ENCODE assay signal across 29 cellular contexts in genomic region chr4:145885666-145886065, GRCh38.
"Had no signal": no experiment of that assay in that cellular context is flagged by ENCODE, and none has a peak within 500 bp of the region (broad histone marks: within the 10 kb centered on the region; RNA-seq: fewer than 3 reads in every experiment).

No MANE protein-coding gene starts in this region.

- H3K4me3 ChIP-seq: breast epithelium, left ventricle myocardium inferior, lung, mucosa of descending colon, pancreas, prostate gland, right atrium auricular region, testis had no signal

- H3K27ac Mint-ChIP-seq: activated CD4-positive, alpha-beta memory T cell treated with anti-CD3 and anti-CD28 coated beads for 36 hours; activated CD4-positive, alpha-beta T cell treated with anti-CD3 and anti-CD28 coated beads, Interleukin-2, amount 10 ng/mL, durations not matched to agents 24 days and 14 days; activated naive CD4-positive, alpha-beta T cell treated with anti-CD3 and anti-CD28 coated beads, Interleukin-2, amount 50 U/mL, for 24 hours; activated naive CD8-positive, alpha-beta T cell treated with anti-CD3 and anti-CD28 coated beads, Interleukin-2, amount 50 U/mL, for 24 hours; activated T-cell treated with anti-CD3 and anti-CD28 coated beads, Interleukin-2, amount 50 U/mL, for 24 hours; dendritic cell treated with granulocyte-macrophage colony-stimulating factor and Interleukin-4, amounts not matched to agents 40 ng/mL and 50 ng/mL, for 4 days; T-helper 1 cell treated with Interleukin-12 subunit alpha and Interleukin-12 subunit beta and Interleukin-4 antibody, amounts not matched to agents 30 μg/mL and 1 μg/mL, for 36 hours; type B pancreatic cell had no signal

- H3K36me3 ChIP-seq: breast epithelium, left ventricle myocardium inferior, pancreas, prostate gland, right atrium auricular region had no signal

- H3K4me1 ChIP-seq: breast epithelium, testis had no signal

- H3K9me3 Mint-ChIP-seq: activated CD4-positive, alpha-beta memory T cell treated with anti-CD3 and anti-CD28 coated beads for 36 hours; activated CD4-positive, alpha-beta T cell treated with anti-CD3 and anti-CD28 coated beads, Interleukin-2, amount 10 ng/mL, durations not matched to agents 24 days and 14 days; activated naive CD4-positive, alpha-beta T cell treated with anti-CD3 and anti-CD28 coated beads, Interleukin-2, amount 50 U/mL, for 24 hours; activated naive CD8-positive, alpha-beta T cell treated with anti-CD3 and anti-CD28 coated beads, Interleukin-2, amount 50 U/mL, for 24 hours; activated T-cell treated with anti-CD3 and anti-CD28 coated beads, Interleukin-2, amount 50 U/mL, for 24 hours; dendritic cell treated with granulocyte-macrophage colony-stimulating factor and Interleukin-4, amounts not matched to agents 40 ng/mL and 50 ng/mL, for 4 days; T-helper 1 cell treated with Interleukin-12 subunit alpha and Interleukin-12 subunit beta and Interleukin-4 antibody, amounts not matched to agents 30 μg/mL and 1 μg/mL, for 36 hours; type B pancreatic cell had no signal

- H3K27me3 Mint-ChIP-seq: activated CD4-positive, alpha-beta memory T cell treated with anti-CD3 and anti-CD28 coated beads for 36 hours; activated CD4-positive, alpha-beta T cell treated with anti-CD3 and anti-CD28 coated beads, Interleukin-2, amount 10 ng/mL, durations not matched to agents 24 days and 14 days; activated naive CD4-positive, alpha-beta T cell treated with anti-CD3 and anti-CD28 coated beads, Interleukin-2, amount 50 U/mL, for 24 hours; activated naive CD8-positive, alpha-beta T cell treated with anti-CD3 and anti-CD28 coated beads, Interleukin-2, amount 50 U/mL, for 24 hours; activated T-cell treated with anti-CD3 and anti-CD28 coated beads, Interleukin-2, amount 50 U/mL, for 24 hours; dendritic cell treated with granulocyte-macrophage colony-stimulating factor and Interleukin-4, amounts not matched to agents 40 ng/mL and 50 ng/mL, for 4 days; type B pancreatic cell had no signal

- H3K4me3 Mint-ChIP-seq: activated CD4-positive, alpha-beta memory T cell treated with anti-CD3 and anti-CD28 coated beads for 36 hours; activated CD4-positive, alpha-beta T cell treated with anti-CD3 and anti-CD28 coated beads, Interleukin-2, amount 10 ng/mL, durations not matched to agents 24 days and 14 days; activated naive CD4-positive, alpha-beta T cell treated with anti-CD3 and anti-CD28 coated beads, Interleukin-2, amount 50 U/mL, for 24 hours; activated naive CD8-positive, alpha-beta T cell treated with anti-CD3 and anti-CD28 coated beads, Interleukin-2, amount 50 U/mL, for 24 hours; activated T-cell treated with anti-CD3 and anti-CD28 coated beads, Interleukin-2, amount 50 U/mL, for 24 hours; dendritic cell treated with granulocyte-macrophage colony-stimulating factor and Interleukin-4, amounts not matched to agents 40 ng/mL and 50 ng/mL, for 4 days; T-helper 1 cell treated with Interleukin-12 subunit alpha and Interleukin-12 subunit beta and Interleukin-4 antibody, amounts not matched to agents 30 μg/mL and 1 μg/mL, for 36 hours; type B pancreatic cell had no signal

- H3K27ac ChIP-seq: breast epithelium, epithelial cell of prostate, left ventricle myocardium inferior, pancreas, prostate gland, right atrium auricular region, testis, WERI-Rb-1 had no signal

- DNase-seq: activated CD4-positive, alpha-beta memory T cell treated with anti-CD3 and anti-CD28 coated beads for 36 hours; activated CD4-positive, alpha-beta T cell treated with anti-CD3 and anti-CD28 coated beads, Interleukin-2, amount 10 ng/mL, durations not matched to agents 24 days and 14 days; activated CD4-positive, CD25-positive, alpha-beta regulatory T cell treated with anti-CD3 and anti-CD28 coated beads, Interleukin-2, amount 50 U/mL, for 72 hours; activated CD8-positive, alpha-beta memory T cell treated with anti-CD3 and anti-CD28 coated beads, Interleukin-2, amount 50 U/mL, for 48 hours; activated gamma-delta T cell; activated naive CD8-positive, alpha-beta T cell treated with anti-CD3 and anti-CD28 coated beads, Interleukin-2, amount 50 U/mL, for 24 hours; activated T-cell treated with anti-CD3 and anti-CD28 coated beads, Interleukin-2, amount 50 U/mL, for 24 hours; amygdala; central memory CD4-positive, alpha-beta T cell; effector CD4-positive, alpha-beta T cell; left ventricle myocardium inferior; mucosa of descending colon; pancreas; stimulated activated CD4-positive, alpha-beta T cell treated with anti-CD3 and anti-CD28 coated beads, Interleukin-15, amount 100 ng/mL, for 24 hours; stimulated activated CD4-positive, alpha-beta T cell treated with anti-CD3 and anti-CD28 coated beads, Interleukin-2, amount 100 ng/mL, for 24 hours; stimulated activated naive CD4-positive, alpha-beta T cell; SW 1271; T-helper 9 cell; testis; WERI-Rb-1 had no signal

- H3K27me3 ChIP-seq: breast epithelium, pancreas, right atrium auricular region, testis had no signal

- H3K9me3 ChIP-seq: breast epithelium, left ventricle myocardium inferior, mucosa of descending colon, pancreas, prostate gland, right atrium auricular region, testis had no signal

- ATAC-seq: activated naive CD8-positive, alpha-beta T cell treated with anti-CD3 and anti-CD28 coated beads, Interleukin-2, amount 50 U/mL, for 24 hours; mucosa of descending colon; pancreas had no signal
